ENCODE assay signal across 8 cellular contexts in the genomic region with DNA sequence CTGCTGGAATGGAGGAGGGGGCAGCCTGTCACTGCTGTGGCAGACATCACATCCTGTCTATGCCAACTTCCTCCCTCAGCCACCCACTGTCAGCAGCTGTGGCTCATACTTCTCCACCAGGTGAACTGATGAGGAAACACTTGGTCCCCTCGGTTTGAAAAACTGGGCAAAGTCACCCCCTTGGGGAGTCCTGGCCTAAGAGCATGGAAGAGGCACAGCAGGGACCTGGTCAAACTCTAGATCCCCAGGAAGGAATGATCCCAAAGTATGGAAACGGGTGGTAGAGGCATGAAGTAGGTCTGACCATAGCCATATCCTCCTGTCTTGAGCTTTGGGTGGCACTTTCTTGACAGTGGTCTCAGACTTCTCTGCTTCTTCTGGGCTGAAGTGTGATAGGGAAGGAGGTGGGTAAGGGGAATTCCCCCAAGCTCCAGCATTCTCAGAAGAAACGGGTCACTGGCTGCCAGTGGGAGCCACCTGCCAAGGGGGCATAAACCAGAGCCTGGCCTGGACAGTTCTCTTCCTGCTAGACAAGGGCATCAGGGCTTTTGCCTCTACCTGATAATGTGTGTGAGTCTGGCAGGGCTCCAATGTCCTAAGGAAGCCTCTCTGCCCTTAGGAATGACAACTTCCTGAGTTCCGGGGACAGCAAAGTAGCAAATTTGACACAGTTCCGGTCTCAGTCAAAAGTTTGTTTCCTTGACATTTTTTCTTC. TPM values are rescaled to one million over a fixed set of nuclear protein-coding genes. Genes with fewer than 3 reads are reported as not detected.
DNase-seq lines count a peak whose midpoint lies in the region; ATAC-seq and TF ChIP-seq lines count a peak whose summit lies in the region.

No MANE protein-coding gene starts in this region.

- ATAC-seq in heart right ventricle (no peak), Right ventricle myocardium superior (ENCODE audit: poor library complexity) (no peak), left colon (no peak)

- no peak overlapping the region for H4K12ac ChIP-seq in trophoblast cell (ENCODE audit: low read depth, low read length)

- H3K9ac ChIP-seq in trophoblast cell (ENCODE audit: low read length) = no peak overlapping the region

- H3K9me3 Mint-ChIP-seq in nephron = no peaks in the 10 kb centered on the region

- peaks cover 80% of the 10 kb centered on the region for H3K4me1 Mint-ChIP-seq in nephron

- H3K79me1 ChIP-seq in trophoblast cell (ENCODE audit: low read length) = no peaks in the 10 kb centered on the region

- H3K4me1 ChIP-seq in heart right ventricle (peaks cover 40 to 99% (median 73%) of the 10 kb centered on the region in 9 donors), transverse colon (peaks cover 32 to 54% (median 44%) of the 10 kb centered on the region in 4 donors), trophoblast cell (ENCODE audit: control insufficient read depth in 1 of 2, insufficient read depth in 2 of 2, low read length in 2 of 2) (peaks cover 12 to 13% of the 10 kb centered on the region in 2 experiments)

- H2BK12ac ChIP-seq in trophoblast cell (ENCODE audit: low read length) = no peak overlapping the region

- no peak overlapping the region for H3K4ac ChIP-seq in trophoblast cell (ENCODE audit: low read depth, low read length)

- intact Hi-C loops in heart right ventricle (cut with DNase I) (loop anchor here in 5 of 10 donors (5.0 kb wide), 1 partner anchor 36 kb away; a partner anchor contains a TSS), Right ventricle myocardium superior (cut with DNase I) (no loop called here), transverse colon (cut with DNase I; ENCODE audit: low total_unique reads) (no loop called here), left colon (cut with DNase I, micrococcal nuclease) (no loop called here)

- no peaks in the 10 kb centered on the region for H3K9me3 ChIP-seq in heart right ventricle
- no peaks in the 10 kb centered on the region for H3K9me3 ChIP-seq in transverse colon
- no peaks in the 10 kb centered on the region for H3K9me3 ChIP-seq in trophoblast cell (ENCODE audit: insufficient read depth, low read depth, low read length)

- H3K4me3 ChIP-seq in heart right ventricle = no peak overlapping the region
- no peak overlapping the region for H3K4me3 ChIP-seq in transverse colon
- H3K4me3 ChIP-seq in trophoblast cell (ENCODE audit: low read depth, low read length) = no peak overlapping the region

- in situ Hi-C loops in transverse colon (cut with MboI; ENCODE audit: low pct_ligation_motif_present in 1 of 4, low pct_unique_long_range_greater_than_20kb in 1 of 4, low sequenced_read_pairs in 3 of 4) = no loop called here

- H3K4me2 ChIP-seq in trophoblast cell (ENCODE audit: low read length) = no peak overlapping the region

- TF ChIP-seq EP300 in transverse colon (IDR thresholded peaks at IDR 0.05; ENCODE audit: low read depth) = no peak

- H3K36me3 Mint-ChIP-seq in nephron (ENCODE audit: low read depth) = peaks cover 8% of the 10 kb centered on the region

- H3K4me3 Mint-ChIP-seq in nephron = no peak overlapping the region

- no peaks in the 10 kb centered on the region for H3K36me3 ChIP-seq in heart right ventricle
- H3K36me3 ChIP-seq in transverse colon = no peaks in the 10 kb centered on the region
- no peaks in the 10 kb centered on the region for H3K36me3 ChIP-seq in trophoblast cell (ENCODE audit: control insufficient read depth in 1 of 2, insufficient read depth in 2 of 2, low read length in 2 of 2)

- TF ChIP-seq POLR2A in transverse colon (IDR thresholded peaks at IDR 0.05) = no peak

- no peak overlapping the region for H2BK120ac ChIP-seq in trophoblast cell (ENCODE audit: insufficient read depth, low read length, poor library complexity)

- no peak overlapping the region for H3K23ac ChIP-seq in trophoblast cell (ENCODE audit: low read length)

- H3K18ac ChIP-seq in trophoblast cell (ENCODE audit: low read length) = no peak overlapping the region

- no peaks in the 10 kb centered on the region for H3K27me3 ChIP-seq in heart right ventricle
- no peaks in the 10 kb centered on the region for H3K27me3 ChIP-seq in transverse colon
- H3K27me3 ChIP-seq in trophoblast cell (ENCODE audit: insufficient read depth, low read length) = no peaks in the 10 kb centered on the region

- H3K14ac ChIP-seq in trophoblast cell (ENCODE audit: low read length) = no peak overlapping the region

- no peak overlapping the region for H2AK5ac ChIP-seq in trophoblast cell (ENCODE audit: low read length)

- peak overlapping the region; percentile 98 to 99 (median 99) for H3K27ac Mint-ChIP-seq in nephron

- DNase-seq in heart right ventricle = no peak
- DNase-seq in Right ventricle myocardium superior = no peak
- peak; percentile 58 for DNase-seq in activated naive CD4-positive, alpha-beta T cell treated with anti-CD3 and anti-CD28 coated beads, Interleukin-2, amount 50 U/mL, for 16 hours
- DNase-seq in transverse colon = peak; percentile 27
- DNase-seq in left colon = no peak
- no peak for DNase-seq in trophoblast cell
- DNase-seq in LoVo (ENCODE audit: low spot score) = no peak

- H2BK5ac ChIP-seq in trophoblast cell (ENCODE audit: low read depth, low read length, poor library complexity) = no peak overlapping the region

- no peak overlapping the region for H4K8ac ChIP-seq in trophoblast cell (ENCODE audit: low read depth, low read length)

- H3K27me3 Mint-ChIP-seq in nephron (ENCODE audit: low read depth) = no peaks in the 10 kb centered on the region

- no peak for TF ChIP-seq CTCF in heart right ventricle (IDR thresholded peaks at IDR 0.05)
- no peak for TF ChIP-seq CTCF in nephron (IDR thresholded peaks at IDR 0.05; ENCODE audit: unreplicated experiment in 3 of 3)
- no peak for TF ChIP-seq CTCF in transverse colon (IDR thresholded peaks at IDR 0.05)

- H2AFZ ChIP-seq in trophoblast cell (ENCODE audit: insufficient read depth, low read length, poor library complexity) = no peak overlapping the region

- 42 to 52% methylated on average over 5 of the region's 5 CpGs for WGBS in heart right ventricle, 2 donors
- 53 to 59% methylated on average over 3 to 5 of the region's 5 CpGs for WGBS in transverse colon (ENCODE audit: low coverage in 1 of 2), 2 donors
- no CpG with 5 or more reads among the region's 5 CpGs for WGBS in trophoblast cell (ENCODE audit: extremely low coverage, insufficient coverage, insufficient read length)

- H3K79me2 ChIP-seq in trophoblast cell (ENCODE audit: control insufficient read depth, insufficient read depth, low read length, poor library complexity) = no peaks in the 10 kb centered on the region

- no peak overlapping the region for H4K91ac ChIP-seq in trophoblast cell (ENCODE audit: low read depth, low read length)

- peak overlapping the region; percentile 81 to 97 (median 94) for H3K27ac ChIP-seq in heart right ventricle
- peak overlapping the region; percentile 82 to 90 (median 84) for H3K27ac ChIP-seq in transverse colon
- H3K27ac ChIP-seq in trophoblast cell (ENCODE audit: low read depth, low read length) = no peak overlapping the region

RNA-seq across cellular contexts. Expression of a gene that starts 36.0 kb away (rescaled TPM):
- total RNA-seq in heart right ventricle (10 to 100 TPM; 10.1 to 19.6 (median 12.0) TPM), Right ventricle myocardium superior (9.4 TPM), transverse colon (10 to 100 TPM in 1 of 4 donors, 1 to 10 TPM in 3; 5.3 to 16.5 (median 8.2) TPM), left colon (1 to 10 TPM; 2.9 to 8.0 TPM)
- polyA plus RNA-seq in heart right ventricle = 10 to 100 TPM in 1 of 2 donors, 1 to 10 TPM in 1; 5.7 to 10.9 TPM
- polyA plus RNA-seq in trophoblast cell (2013) = 4.6 and 4.8 TPM in 2 replicates

RNA-seq across cellular contexts. Expression of a gene that starts 47.8 kb away (rescaled TPM):
- total RNA-seq in heart right ventricle = 10 to 100 TPM; 16.8 to 26.2 (median 21.6) TPM
- 10 to 100 TPM; 13.4 to 37.5 TPM for polyA plus RNA-seq in heart right ventricle
- total RNA-seq in Right ventricle myocardium superior = 19.1 TPM
- 10 to 100 TPM in 2 of 4 donors, 1 to 10 TPM in 2; 3.7 to 12.7 (median 8.7) TPM for total RNA-seq in transverse colon
- 10 to 100 TPM; 12.6 to 13.6 TPM for total RNA-seq in left colon
- polyA plus RNA-seq in trophoblast cell (2013) = 6.0 and 6.4 TPM in 2 replicates

Comparison
In these comparisons a context has a peak if more than half of its experiments do, and no peak if none do; other contexts are left out.
1. DNase-seq: peak in activated naive CD4-positive, alpha-beta T cell treated with anti-CD3 and anti-CD28 coated beads, Interleukin-2, amount 50 U/mL, for 16 hours (single experiment) and transverse colon (single experiment); none in heart right ventricle (0 of 2), Right ventricle myocardium superior (single experiment), left colon (0 of 2), trophoblast cell (0 of 2) and LoVo (single experiment).